18 cellular contexts compared by ENCODE assay signal in genomic region chr11:15780354-15780753, GRCh38.
A peak's percentile ranks its signal among the peaks of the same experiment; 100 is the strongest.
DNase-seq lines count a peak whose midpoint lies in the region; ATAC-seq, FAIRE-seq and TF ChIP-seq lines count a peak whose summit lies in the region.
"Had no signal": no experiment of that assay in that cellular context is flagged by ENCODE, and none has a peak within 500 bp of the region (broad histone marks: within the 10 kb centered on the region; RNA-seq: fewer than 3 reads in every experiment).

No MANE protein-coding gene starts in this region.

- no peaks in the 10 kb centered on the region for H3K79me2 ChIP-seq in astrocyte (ENCODE audit: insufficient read depth, low read length)

- H3K4me3 Mint-ChIP-seq in astrocyte (ENCODE audit: unreplicated experiment): no peak overlapping the region
- no peak overlapping the region for H3K4me3 Mint-ChIP-seq in natural killer cell treated with Interleukin-12 subunit alpha and Interleukin-12 subunit beta and Interleukin-15 and Interleukin-18, amount 100 ng/mL, for 72 hours
- H3K4me3 Mint-ChIP-seq: CD4-positive, alpha-beta memory T cell; HFFc6 had no signal

- H3K18ac ChIP-seq in IMR-90 (ENCODE audit: low read depth, low read length): no peak overlapping the region
- no peak overlapping the region for H3K18ac ChIP-seq in mesenchymal stem cell (ENCODE audit: low read depth in 1 of 2, low read length in 2 of 2)

- no peak overlapping the region for H4K5ac ChIP-seq in IMR-90 (ENCODE audit: low read depth, low read length)

- H2BK20ac ChIP-seq in IMR-90 (ENCODE audit: low read depth, low read length): no peak overlapping the region

- H3K27me3 ChIP-seq in IMR-90 (ENCODE audit: control insufficient read depth, insufficient read depth, low read length) (no peaks in the 10 kb centered on the region; the same call in 1 of the 2 replicates), astrocyte (ENCODE audit: insufficient read depth, low read length) (no peaks in the 10 kb centered on the region), left ventricle myocardium inferior (ENCODE audit: low read depth) (no peaks in the 10 kb centered on the region), mesenchymal stem cell (ENCODE audit: control insufficient read depth in 1 of 2, insufficient read depth in 1 of 2, low read length in 2 of 2) (peaks cover 1 to 8% of the 10 kb centered on the region in 2 experiments)

- no peak overlapping the region for H3K9ac ChIP-seq in IMR-90 (ENCODE audit: low read depth, low read length)
- H3K9ac ChIP-seq in astrocyte (ENCODE audit: low read length): no peak overlapping the region
- H3K9ac ChIP-seq in mesenchymal stem cell (ENCODE audit: low read length): no peak overlapping the region

- no peak for TF ChIP-seq CTCF in IMR-90 (conservative IDR thresholded peaks at IDR 0.05; ENCODE audit: low read depth, low read length)
- no peak for TF ChIP-seq CTCF in astrocyte (IDR thresholded peaks at IDR 0.05; ENCODE audit: insufficient read depth, low read depth, low read length)
- TF ChIP-seq CTCF in left ventricle myocardium inferior (IDR thresholded peaks at IDR 0.05; ENCODE audit: borderline replicate concordance): no peak

- H3K27me3 Mint-ChIP-seq in astrocyte (ENCODE audit: low read depth, unreplicated experiment): peaks cover 8% of the 10 kb centered on the region
- peaks cover 0 to 3% of the 10 kb centered on the region in 2 donors for H3K27me3 Mint-ChIP-seq in natural killer cell treated with Interleukin-12 subunit alpha and Interleukin-12 subunit beta and Interleukin-15 and Interleukin-18, amount 100 ng/mL, for 72 hours

- FAIRE-seq in astrocyte (lab: Jason Lieb, UNC): no peak
- FAIRE-seq: G401.6, GM12892, H54 had no signal

- H2AFZ ChIP-seq in IMR-90 (replicated peaks; ENCODE audit: low read length, poor library complexity) (no peak overlapping the region), astrocyte (ENCODE audit: low read depth, low read length) (no peak overlapping the region), mesenchymal stem cell (ENCODE audit: low read depth, low read length) (no peak overlapping the region)

- peaks cover 3% of the 10 kb centered on the region; the same call in 1 of the 2 replicates for H3K4me1 ChIP-seq in IMR-90 (ENCODE audit: control insufficient read depth, insufficient read depth, low read length)
- peaks cover under 1% of the 10 kb centered on the region for H3K4me1 ChIP-seq in astrocyte (ENCODE audit: insufficient read depth, low read length)
- H3K4me1 ChIP-seq in left ventricle myocardium inferior: peaks cover 4% of the 10 kb centered on the region
- no peaks in the 10 kb centered on the region for H3K4me1 ChIP-seq in mesenchymal stem cell (ENCODE audit: control insufficient read depth, insufficient read depth, low read depth, low read length)
- H3K4me1 ChIP-seq: HAP-1 had no signal

- H3K79me1 ChIP-seq in IMR-90 (ENCODE audit: low read depth in 1 of 2, low read length in 2 of 2) (no peaks in the 10 kb centered on the region), mesenchymal stem cell (replicated peaks; ENCODE audit: low read length, poor library complexity, severe bottlenecking) (no peaks in the 10 kb centered on the region)

- H3K4me3 ChIP-seq in IMR-90 (ENCODE audit: insufficient read depth, low read depth, low read length): no peak overlapping the region
- no peak overlapping the region for H3K4me3 ChIP-seq in astrocyte (ENCODE audit: insufficient read depth, low read depth, low read length)
- H3K4me3 ChIP-seq in left ventricle myocardium inferior: no peak overlapping the region
- no peak overlapping the region for H3K4me3 ChIP-seq in mesenchymal stem cell (ENCODE audit: insufficient read depth in 1 of 2, low read depth in 1 of 2, low read length in 2 of 2)
- H3K4me3 ChIP-seq: HAP-1 had no signal

- no peaks in the 10 kb centered on the region for H3K36me3 Mint-ChIP-seq in astrocyte (ENCODE audit: low read depth, unreplicated experiment)
- no peaks in the 10 kb centered on the region for H3K36me3 Mint-ChIP-seq in natural killer cell treated with Interleukin-12 subunit alpha and Interleukin-12 subunit beta and Interleukin-15 and Interleukin-18, amount 100 ng/mL, for 72 hours
- H3K36me3 Mint-ChIP-seq: CD4-positive, alpha-beta memory T cell had no signal

- no peak for TF ChIP-seq POLR2A in IMR-90 (IDR thresholded peaks at IDR 0.05; ENCODE audit: low read depth, low read length)

- H4K20me1 ChIP-seq in IMR-90 (ENCODE audit: insufficient read depth, low read length): no peaks in the 10 kb centered on the region
- no peaks in the 10 kb centered on the region for H4K20me1 ChIP-seq in astrocyte (ENCODE audit: insufficient read depth, low read length)

- no peak overlapping the region for H2AK9ac ChIP-seq in IMR-90 (replicated peaks; ENCODE audit: low read depth, low read length, poor library complexity)

- H3K36me3 ChIP-seq in IMR-90 (ENCODE audit: control insufficient read depth, insufficient read depth, low read length) (no peaks in the 10 kb centered on the region), astrocyte (ENCODE audit: insufficient read depth, low read length) (no peaks in the 10 kb centered on the region), left ventricle myocardium inferior (no peaks in the 10 kb centered on the region), mesenchymal stem cell (ENCODE audit: control insufficient read depth in 1 of 2, insufficient read depth in 2 of 2, low read depth in 1 of 2, low read length in 2 of 2) (no peaks in the 10 kb centered on the region)
- H3K36me3 ChIP-seq: HAP-1 had no signal

- H2BK5ac ChIP-seq in IMR-90 (ENCODE audit: low read depth, low read length, poor library complexity, severe bottlenecking) (no peak overlapping the region), mesenchymal stem cell (ENCODE audit: low read depth, low read length, poor library complexity, severe bottlenecking) (no peak overlapping the region)

- no peak for DNase-seq in IMR-90
- DNase-seq in astrocyte (ENCODE audit: low read depth): no peak
- DNase-seq in left ventricle myocardium inferior: no peak
- no peak for DNase-seq in mesenchymal stem cell
- no peak for DNase-seq in natural killer cell treated with Interleukin-12 subunit alpha and Interleukin-12 subunit beta and Interleukin-15 and Interleukin-18, amount 100 ng/mL, for 72 hours (ENCODE audit: low spot score)
- DNase-seq in epidermal melanocyte (ENCODE audit: insufficient read length, low spot score): no peak
- DNase-seq: C1 segment of cervical spinal cord; Calu3; CD4-positive, alpha-beta memory T cell; COR-L47; DND-41; GOT3; HFFc6 had no signal

- peaks cover 10% of the 10 kb centered on the region for H3K4me1 Mint-ChIP-seq in astrocyte (ENCODE audit: low read depth, unreplicated experiment)
- H3K4me1 Mint-ChIP-seq in natural killer cell treated with Interleukin-12 subunit alpha and Interleukin-12 subunit beta and Interleukin-15 and Interleukin-18, amount 100 ng/mL, for 72 hours (ENCODE audit: low read depth in 2 of 2): no peaks in the 10 kb centered on the region
- H3K4me1 Mint-ChIP-seq: CD4-positive, alpha-beta memory T cell had no signal

- H3K9me1 ChIP-seq in IMR-90 (ENCODE audit: insufficient read depth, low read length): peaks cover 6% of the 10 kb centered on the region; the same call in 1 of the 2 replicates

- TF ChIP-seq RAD21 in IMR-90 (IDR thresholded peaks at IDR 0.05; ENCODE audit: low read length): no peak

- H3K9me3 ChIP-seq in IMR-90 (ENCODE audit: control insufficient read depth, insufficient read depth, low read length): no peaks in the 10 kb centered on the region
- H3K9me3 ChIP-seq in astrocyte (ENCODE audit: insufficient read depth, low read depth, low read length): no peaks in the 10 kb centered on the region
- no peaks in the 10 kb centered on the region for H3K9me3 ChIP-seq in left ventricle myocardium inferior (replicated peaks)
- H3K9me3 ChIP-seq in mesenchymal stem cell (ENCODE audit: control insufficient read depth, low read length): no peaks in the 10 kb centered on the region
- H3K9me3 ChIP-seq: HAP-1 had no signal

- H2BK120ac ChIP-seq in IMR-90 (ENCODE audit: low read depth, low read length) (no peak overlapping the region), mesenchymal stem cell (ENCODE audit: low read depth, low read length) (no peak overlapping the region)

- no TSS peak for BruUV-seq in IMR-90 (replicated peaks; lab: Mats Ljungman, UMichigan)

- CTCF ChIA-PET in IMR-90 (lab: Yijun Ruan, JAX): no interaction called here

- no peaks in the 10 kb centered on the region for H3K9me3 Mint-ChIP-seq in astrocyte (ENCODE audit: unreplicated experiment)
- no peaks in the 10 kb centered on the region for H3K9me3 Mint-ChIP-seq in natural killer cell treated with Interleukin-12 subunit alpha and Interleukin-12 subunit beta and Interleukin-15 and Interleukin-18, amount 100 ng/mL, for 72 hours

- H2AK5ac ChIP-seq in IMR-90 (ENCODE audit: low read depth, low read length) (peak overlapping the region; percentile 48; the same call in 1 of the 2 replicates), mesenchymal stem cell (ENCODE audit: low read length, severe bottlenecking) (no peak overlapping the region)

- no peak overlapping the region for H3K56ac ChIP-seq in IMR-90 (ENCODE audit: extremely low read depth, insufficient read depth, low read length)

- dilution Hi-C loops in IMR-90 (cut with HindIII; ENCODE audit: low sequenced_read_pairs, unreplicated experiment): no loop called here

- H4K91ac ChIP-seq in IMR-90 (ENCODE audit: insufficient read depth, low read depth, low read length) (no peak overlapping the region), mesenchymal stem cell (ENCODE audit: low read length) (peak overlapping the region; percentile 2)

- H3K23ac ChIP-seq in IMR-90 (ENCODE audit: low read depth, low read length) (no peak overlapping the region), mesenchymal stem cell (ENCODE audit: low read length in 2 of 2) (no peak overlapping the region)

- 63% methylated on average over 4 of the region's 4 CpGs; no CpG with 5 or more reads in 1 of the 2 experiments for WGBS in IMR-90 (ENCODE audit: extremely low coverage in 2 of 2, insufficient read length in 1 of 2), 2 experiments
- WGBS in mesenchymal stem cell: 98% methylated on average over 4 of the region's 4 CpGs

- H3K14ac ChIP-seq in IMR-90 (replicated peaks; ENCODE audit: low read depth, low read length): no peak overlapping the region
- peak overlapping the region in 1 of 2 experiments; percentile 7 for H3K14ac ChIP-seq in mesenchymal stem cell (ENCODE audit: low read length in 2 of 2)

- H3K27ac ChIP-seq in IMR-90 (ENCODE audit: insufficient read depth, low read length): no peak overlapping the region
- no peak overlapping the region for H3K27ac ChIP-seq in astrocyte (ENCODE audit: low read depth, low read length)
- peak overlapping the region; percentile 27 for H3K27ac ChIP-seq in left ventricle myocardium inferior (replicated peaks)
- H3K27ac ChIP-seq in mesenchymal stem cell (ENCODE audit: low read length, poor library complexity, severe bottlenecking): no peak overlapping the region

- POLR2A ChIA-PET in IMR-90 (lab: Charles Lee; ENCODE audit: unreplicated experiment): no interaction called here

- H2BK15ac ChIP-seq in IMR-90 (ENCODE audit: low read depth, low read length) (no peak overlapping the region; the same call in 2 of the 3 replicates), mesenchymal stem cell (ENCODE audit: low read depth, poor library complexity, severe bottlenecking) (no peak overlapping the region)

- in situ Hi-C loops in IMR-90 (cut with MboI; ENCODE audit: low sequenced_read_pairs): no loop called here

- H3K4ac ChIP-seq in IMR-90 (ENCODE audit: low read depth, low read length) (no peak overlapping the region), mesenchymal stem cell (ENCODE audit: low read depth in 1 of 2, low read length in 2 of 2) (no peak overlapping the region)

- no peak overlapping the region for H2BK12ac ChIP-seq in mesenchymal stem cell (ENCODE audit: low read length in 2 of 2)

- intact Hi-C loops in IMR-90 (cut with micrococcal nuclease) (no loop called here), left ventricle myocardium inferior (cut with micrococcal nuclease) (no loop called here)

- no peak for ATAC-seq in IMR-90 (ENCODE audit: low read depth)
- ATAC-seq in natural killer cell treated with Interleukin-12 subunit alpha and Interleukin-12 subunit beta and Interleukin-15 and Interleukin-18, amount 100 ng/mL, for 72 hours: no peak
- ATAC-seq in HG03039 (IDR thresholded peaks at IDR 0.05; ENCODE audit: unreplicated experiment): no peak

- H3K4me2 ChIP-seq in IMR-90 (ENCODE audit: low read depth, low read length) (no peak overlapping the region), astrocyte (ENCODE audit: low read length) (no peak overlapping the region), mesenchymal stem cell (ENCODE audit: low read length, poor library complexity, severe bottlenecking) (no peak overlapping the region)

- peak overlapping the region; percentile 2 for H3K27ac Mint-ChIP-seq in astrocyte (ENCODE audit: unreplicated experiment)
- H3K27ac Mint-ChIP-seq in natural killer cell treated with Interleukin-12 subunit alpha and Interleukin-12 subunit beta and Interleukin-15 and Interleukin-18, amount 100 ng/mL, for 72 hours: no peak overlapping the region
- H3K27ac Mint-ChIP-seq: CD4-positive, alpha-beta memory T cell; HFFc6 had no signal

- no peak overlapping the region for H4K8ac ChIP-seq in IMR-90 (ENCODE audit: low read depth in 2 of 2, low read length in 2 of 2)
- H4K8ac ChIP-seq in mesenchymal stem cell (ENCODE audit: low read length): peak overlapping the region; percentile 60
